Comparison of ENCODE assay signal across 17 cellular contexts in genomic region chr3:140296796-140297352, GRCh38.
DNase-seq lines count a peak whose midpoint lies in the region; ATAC-seq and TF ChIP-seq lines count a peak whose summit lies in the region.
"Had no signal": no experiment of that assay in that cellular context is flagged by ENCODE, and none has a peak within 500 bp of the region (broad histone marks: within the 10 kb centered on the region; RNA-seq: fewer than 3 reads in every experiment).

No MANE protein-coding gene starts in this region.

- intact Hi-C loops in heart right ventricle (cut with DNase I): no loop called here

- 60 to 64% methylated on average over 3 of the region's 3 CpGs for WGBS in heart right ventricle, 2 donors

- H3K27ac ChIP-seq in heart right ventricle: no peak overlapping the region
- no peak overlapping the region for H3K27ac ChIP-seq in right atrium auricular region
- H3K27ac ChIP-seq: cardiac muscle cell, Peyer's patch had no signal

- H3K27me3 ChIP-seq in heart right ventricle: no peaks in the 10 kb centered on the region
- no peaks in the 10 kb centered on the region for H3K27me3 ChIP-seq in right atrium auricular region
- H3K27me3 ChIP-seq: cardiac muscle cell, Peyer's patch had no signal

- H3K4me1 ChIP-seq in heart right ventricle (peaks cover 0 to 9% (median 0%) of the 10 kb centered on the region in 9 donors), right atrium auricular region (peaks cover 0 to 11% of the 10 kb centered on the region in 2 donors)
- H3K4me1 ChIP-seq: Peyer's patch had no signal

- no peaks in the 10 kb centered on the region for H3K9me3 ChIP-seq in heart right ventricle
- H3K9me3 ChIP-seq in right atrium auricular region: no peaks in the 10 kb centered on the region
- H3K9me3 ChIP-seq: Peyer's patch had no signal

- ATAC-seq in heart right ventricle: peak in 5 of 8 donors; percentile 19 to 65 (median 37)
- no peak for ATAC-seq in GM18861 (IDR thresholded peaks at IDR 0.05; ENCODE audit: unreplicated experiment)
- ATAC-seq: naive thymus-derived CD4-positive, alpha-beta T cell had no signal

- H3K4me3 ChIP-seq in heart right ventricle (no peak overlapping the region), right atrium auricular region (no peak overlapping the region), fibroblast of villous mesenchyme (ENCODE audit: low read depth, low read length) (no peak overlapping the region)
- H3K4me3 ChIP-seq: cardiac muscle cell, Peyer's patch had no signal

- no peak for DNase-seq in heart right ventricle
- DNase-seq in right atrium auricular region (ENCODE audit: low spot score): no peak
- DNase-seq in amniotic stem cell (lab: John Stamatoyannopoulos, UW): peak; percentile 30
- DNase-seq in fibroblast of villous mesenchyme (ENCODE audit: low read depth): peak; percentile 40
- DNase-seq in HCEC 1CT: no peak
- DNase-seq in NCI-H2107 treated with DMSO at 0.1 percent for 48 hours (lab: John Stamatoyannopoulos, UW; ENCODE audit: unreplicated experiment): no peak
- DNase-seq in NCI-H82 treated with DMSO at 0.1 percent for 48 hours (lab: John Stamatoyannopoulos, UW; ENCODE audit: unreplicated experiment): no peak
- DNase-seq: activated CD4-positive, alpha-beta T cell treated with anti-CD3 and anti-CD28 coated beads, Interleukin-2, amount 10 ng/mL, durations not matched to agents 7 days and 5 days; activated naive CD4-positive, alpha-beta T cell treated with anti-CD3 and anti-CD28 coated beads, Interleukin-2, amount 10 ng/mL, durations not matched to agents 7 days and 5 days; immature natural killer cell; mammary epithelial cell; naive thymus-derived CD4-positive, alpha-beta T cell; NCI-H526; Peyer's patch; stimulated activated naive CD4-positive, alpha-beta T cell treated with Interleukin-2 at 50 U/mL for 16 hours had no signal

- TF ChIP-seq CTCF in heart right ventricle (IDR thresholded peaks at IDR 0.05): peak in 1 of 9 donors; percentile 18
- no peak for TF ChIP-seq CTCF in right atrium auricular region (IDR thresholded peaks at IDR 0.05)
- TF ChIP-seq CTCF in fibroblast of villous mesenchyme (IDR thresholded peaks at IDR 0.05; ENCODE audit: insufficient read depth, low read depth, low read length): no peak

- no peaks in the 10 kb centered on the region for H3K36me3 ChIP-seq in heart right ventricle
- H3K36me3 ChIP-seq in right atrium auricular region: no peaks in the 10 kb centered on the region
- H3K36me3 ChIP-seq: cardiac muscle cell, Peyer's patch had no signal

Comparison
In these comparisons a context has a peak if more than half of its experiments do, and no peak if none do; other contexts are left out.
1. DNase-seq: peak in amniotic stem cell (single experiment) and fibroblast of villous mesenchyme (single experiment); none in heart right ventricle (0 of 2), right atrium auricular region (single experiment), HCEC 1CT (single experiment), NCI-H2107 treated with DMSO at 0.1 percent for 48 hours (single experiment) and NCI-H82 treated with DMSO at 0.1 percent for 48 hours (single experiment).